ENCODE assay signal across 1 cellular context in the genomic region with DNA sequence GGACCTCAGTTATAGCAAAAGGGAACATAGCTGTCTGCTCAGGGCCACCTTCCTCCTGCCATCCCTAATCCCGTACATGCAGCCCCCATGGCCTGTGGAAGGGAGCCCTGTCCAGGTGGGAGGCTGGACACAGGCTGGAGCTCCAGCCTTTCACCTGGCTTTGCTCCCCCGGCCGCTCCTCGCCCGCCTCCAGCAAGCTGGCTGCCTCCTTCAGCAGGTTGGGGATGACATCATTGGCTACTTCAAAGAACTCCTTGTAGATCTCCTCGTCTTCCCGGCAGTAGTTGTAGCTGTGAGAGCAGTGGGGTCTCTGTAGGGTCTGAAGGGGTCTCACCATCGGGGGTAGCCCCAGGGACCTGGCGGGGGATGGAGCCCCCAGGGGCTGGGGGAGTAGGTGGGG.
TF ChIP-seq lines count a peak whose summit lies in the region.

No MANE protein-coding gene starts in this region.

TF ChIP-seq in HepG2, 621 proteins besides CTCF, POLR2A, EP300 and RAD21:
- TF ChIP-seq MED13 (CRISPR knock-in tag; IDR thresholded peaks at IDR 0.05) (no peak), ATF7 (IDR thresholded peaks at IDR 0.05) (peak; percentile 72), ATF7 (CRISPR knock-in tag; IDR thresholded peaks at IDR 0.05) (no peak)
